In genomic region chr20:31682927-31683326, GRCh38 we compare ENCODE assay signal across 16 cellular contexts. TPM values are rescaled to one million over a fixed set of nuclear protein-coding genes. Genes with fewer than 3 reads are reported as not detected.
DNase-seq lines count a peak whose midpoint lies in the region; ATAC-seq and TF ChIP-seq lines count a peak whose summit lies in the region.
"Had no signal": no experiment of that assay in that cellular context is flagged by ENCODE, and none has a peak within 500 bp of the region (broad histone marks: within the 10 kb centered on the region; RNA-seq: fewer than 3 reads in every experiment).

No MANE protein-coding gene starts in this region.

- peaks cover 60% of the 10 kb centered on the region for H3K36me3 Mint-ChIP-seq in MCF 10A (ENCODE audit: insufficient read depth, unreplicated experiment)

- no peaks in the 10 kb centered on the region for H4K20me1 ChIP-seq in mammary epithelial cell (ENCODE audit: insufficient read depth, low read length)

- no peak overlapping the region for H3K9ac ChIP-seq in mammary epithelial cell (ENCODE audit: insufficient read depth, low read length)

- CTCF ChIA-PET in MCF 10A (lab: Yijun Ruan, JAX) = interaction anchor here (0.6 to 13.5 kb wide), 6 partner anchors 13 to 124 kb away, joined by 3 to 170 read pairs (median 4); partner anchors contain the start of gene BCL2L1
- CTCF ChIA-PET in mammary epithelial cell (lab: Charles Lee; ENCODE audit: low non-redundant PET) = no interaction called here
- CTCF ChIA-PET in RWPE1 (lab: Yijun Ruan, JAX) = no interaction called here

- WGBS in mammary epithelial cell (ENCODE audit: low coverage, missing lambda C conversion rate) = 100% methylated on average over 2 of the region's 2 CpGs

- H2AFZ ChIP-seq in mammary epithelial cell (ENCODE audit: low read depth, low read length) = no peak overlapping the region

- H3K9me3 Mint-ChIP-seq in MCF 10A (ENCODE audit: unreplicated experiment) = no peaks in the 10 kb centered on the region

- peaks cover 30% of the 10 kb centered on the region for H3K4me1 ChIP-seq in mammary epithelial cell (ENCODE audit: insufficient read depth, low read length)

- in situ Hi-C loops in mammary epithelial cell (cut with MboI; ENCODE audit: low sequenced_read_pairs in 2 of 2) = no loop called here

- DNase-seq in MCF 10A (ENCODE audit: unreplicated experiment) (no peak), mammary epithelial cell (no peak), RWPE1 (ENCODE audit: low spot score) (no peak), coronary artery (ENCODE audit: low spot score) (no peak), substantia nigra (lab: John Stamatoyannopoulos, UW) (no peak), HUDEP-2 (lab: John Stamatoyannopoulos, UW; ENCODE audit: unreplicated experiment in 76 of 76) (no peak)
- DNase-seq in stimulated activated CD4-positive, alpha-beta T cell treated with anti-CD3 and anti-CD28 coated beads, Interleukin-2, amount 100 ng/mL, for 24 hours = no peak
- DNase-seq: activated T-cell treated with anti-CD3 and anti-CD28 coated beads, Interleukin-2, amount 50 U/mL, for 48 hours; central memory CD4-positive, alpha-beta T cell; NCI-H1105 treated with DMSO at 0.1 percent for 48 hours; NCI-H226; stimulated activated CD4-positive, alpha-beta T cell treated with anti-CD3 and anti-CD28 coated beads, Interleukin-15, amount 100 ng/mL, for 24 hours; T1000 had no signal

- POLR2A ChIA-PET in MCF 10A (lab: Yijun Ruan, JAX) (interaction anchor here (0.8 to 2.9 kb wide), 3 partner anchors 21 to 44 kb away, joined by 3 to 12 read pairs (median 4); partner anchors contain the start of gene BCL2L1), RWPE1 (lab: Yijun Ruan, JAX; ENCODE audit: low non-redundant PET) (interaction anchor here (0.6 kb wide), 1 partner anchor 14 kb away, joined by 6 read pairs; no protein-coding TSS in a partner anchor)

- intact Hi-C loops in MCF 10A (cut with micrococcal nuclease) = no loop called here
- intact Hi-C loops in mammary epithelial cell (cut with micrococcal nuclease) = no loop called here

- no peaks in the 10 kb centered on the region for H3K27me3 Mint-ChIP-seq in MCF 10A (ENCODE audit: insufficient read depth, unreplicated experiment)

- peaks cover 26% of the 10 kb centered on the region for H3K36me3 ChIP-seq in mammary epithelial cell (ENCODE audit: insufficient read depth, low read length)

- peak overlapping the region; percentile 5 for H3K27ac Mint-ChIP-seq in MCF 10A (ENCODE audit: low read depth, unreplicated experiment)

- no peaks in the 10 kb centered on the region for H3K27me3 ChIP-seq in mammary epithelial cell (ENCODE audit: insufficient read depth, low read length)

- H3K79me2 ChIP-seq in mammary epithelial cell (ENCODE audit: insufficient read depth, low read length) = peaks cover 99% of the 10 kb centered on the region

- H3K4me2 ChIP-seq in mammary epithelial cell (ENCODE audit: insufficient read depth, low read depth, low read length) = no peak overlapping the region

- peaks cover 45% of the 10 kb centered on the region for H3K4me1 Mint-ChIP-seq in MCF 10A (ENCODE audit: insufficient read depth, unreplicated experiment)

- no peak for TF ChIP-seq CTCF in MCF 10A (IDR thresholded peaks at IDR 0.05; ENCODE audit: unreplicated experiment)
- TF ChIP-seq CTCF in mammary epithelial cell (conservative IDR thresholded peaks at IDR 0.05 in 1 of 2, IDR thresholded peaks at IDR 0.05 in 1 of 2; ENCODE audit: extremely low read depth in 1 of 2, insufficient read depth in 1 of 2, low read depth in 1 of 2, low read length in 2 of 2) = no peak
- no peak for TF ChIP-seq CTCF in RWPE1 (conservative IDR thresholded peaks at IDR 0.05; ENCODE audit: low read depth)
- no peak for TF ChIP-seq CTCF in coronary artery (IDR thresholded peaks at IDR 0.05)

- ATAC-seq in HG03439 (IDR thresholded peaks at IDR 0.05; ENCODE audit: unreplicated experiment) = no peak
- ATAC-seq: esophagus mucosa had no signal

- H3K4me3 ChIP-seq in mammary epithelial cell (replicated peaks in 1 of 3; ENCODE audit: insufficient read depth in 1 of 3, low read depth in 2 of 3, low read length in 3 of 3) = no peak overlapping the region
- H3K4me3 ChIP-seq in coronary artery = no peak overlapping the region

- no peaks in the 10 kb centered on the region for H3K9me3 ChIP-seq in mammary epithelial cell (replicated peaks; ENCODE audit: insufficient read depth, low read length)

- no peak overlapping the region for H3K4me3 Mint-ChIP-seq in MCF 10A (ENCODE audit: unreplicated experiment)

- dilution Hi-C loops in mammary epithelial cell (cut with HindIII; ENCODE audit: low sequenced_read_pairs) = no loop called here

- H3K27ac ChIP-seq in mammary epithelial cell (ENCODE audit: insufficient read depth, low read depth, low read length) (no peak overlapping the region), RWPE1 (peak overlapping the region; percentile 6; the same call in 1 of the 2 replicates), coronary artery (peak overlapping the region; percentile 31 to 59), substantia nigra (ENCODE audit: low read depth, low read length, poor library complexity, severe bottlenecking) (peak overlapping the region; percentile 22)

- BruUV-seq in MCF 10A (replicated peaks; lab: Mats Ljungman, UMichigan) (no TSS peak), mammary epithelial cell (replicated peaks; lab: Mats Ljungman, UMichigan) (no TSS peak)

RNA-seq across cellular contexts. Expression of gene BCL2L1, which starts 39.7 kb away (rescaled TPM):
- total RNA-seq in MCF 10A (2022) = 139 and 156 TPM in 2 replicates
- total RNA-seq in mammary epithelial cell = 100 to 1,000 TPM; 196 to 212 TPM
- 132 TPM for polyA plus RNA-seq in mammary epithelial cell
- polyA minus RNA-seq in mammary epithelial cell = 137 TPM

RNA-seq across cellular contexts. Expression of gene COX4I2, which starts 45.2 kb away (rescaled TPM):
- total RNA-seq in MCF 10A (2022) = not detected in 2 replicates
- not detected for total RNA-seq in mammary epithelial cell
- polyA plus RNA-seq in mammary epithelial cell = not detected
- not detected for polyA minus RNA-seq in mammary epithelial cell
- total RNA-seq: H1 had no signal

RNA-seq across cellular contexts. Expression of gene TPX2, which starts 56.2 kb away (rescaled TPM):
- total RNA-seq in MCF 10A (2022) (45.3 and 79.6 TPM in 2 replicates), mammary epithelial cell (10 to 100 TPM in 1 of 2 donors, 1 to 10 TPM in 1; 9.5 to 74.3 TPM)
- 51.2 TPM for polyA plus RNA-seq in mammary epithelial cell
- polyA minus RNA-seq in mammary epithelial cell = 108 TPM
